In genomic region chr6:11918021-11918738, GRCh38 we compare ENCODE assay signal across 9 cellular contexts.
A peak's percentile ranks its signal among the peaks of the same experiment; 100 is the strongest.
DNase-seq lines count a peak whose midpoint lies in the region; ATAC-seq and TF ChIP-seq lines count a peak whose summit lies in the region.
"Had no signal": no experiment of that assay in that cellular context is flagged by ENCODE, and none has a peak within 500 bp of the region (broad histone marks: within the 10 kb centered on the region; RNA-seq: fewer than 3 reads in every experiment).

No MANE protein-coding gene starts in this region.

- peaks cover 45% of the 10 kb centered on the region for H3K4me1 ChIP-seq in GM23248 (ENCODE audit: insufficient read depth)

- peak; percentile 75 for ATAC-seq in sciatic nerve
- ATAC-seq in GM19455 (IDR thresholded peaks at IDR 0.05; ENCODE audit: unreplicated experiment): no peak
- no peak for ATAC-seq in HG03159 (IDR thresholded peaks at IDR 0.05; ENCODE audit: unreplicated experiment)
- ATAC-seq: GM12878 had no signal

- peaks cover 40% of the 10 kb centered on the region for H3F3A ChIP-seq in GM23248 (ENCODE audit: insufficient read depth)

- WGBS in GM23248 (ENCODE audit: low coverage in 1 of 2, low lambda C conversion rate in 2 of 2, missing lambda C conversion rate in 2 of 2), 2 experiments: 47 to 49% methylated on average over 8 of the region's 8 CpGs

- peak overlapping the region; percentile 56 for H3K4me2 ChIP-seq in GM23248 (ENCODE audit: unreplicated experiment)

- 0 out of 2 replicates have a peak overlapping the region, but pooled peaks have one; percentile 9 for H3K4me3 ChIP-seq in GM23248
- H3K4me3 ChIP-seq in fibroblast of the aortic adventitia (ENCODE audit: low read depth, low read length): no peak overlapping the region
- H3K4me3 ChIP-seq: GM12878 had no signal

- H3K9ac ChIP-seq in GM23248: peak overlapping the region; percentile 81

- no peaks in the 10 kb centered on the region for H4K20me1 ChIP-seq in GM23248 (ENCODE audit: insufficient read depth)

- no peaks in the 10 kb centered on the region for H3K27me3 ChIP-seq in GM23248 (replicated peaks; ENCODE audit: insufficient read depth)

- peak overlapping the region; percentile 96 for H3K27ac ChIP-seq in GM23248

- intact Hi-C loops in sciatic nerve (cut with DNase I): no loop called here

- no peaks in the 10 kb centered on the region for H3K9me2 ChIP-seq in GM23248 (ENCODE audit: insufficient read depth)

- no peaks in the 10 kb centered on the region for H3K36me3 ChIP-seq in GM23248 (ENCODE audit: low read depth)

- TF ChIP-seq CTCF in fibroblast of the aortic adventitia (IDR thresholded peaks at IDR 0.05; ENCODE audit: insufficient read depth, low read length): no peak

- DNase-seq in GM23248: peak; percentile 91
- peak; percentile 24 for DNase-seq in RKO (ENCODE audit: low spot score)
- peak; percentile 66 for DNase-seq in fibroblast of the aortic adventitia (ENCODE audit: low read depth)
- no peak for DNase-seq in sciatic nerve (ENCODE audit: low spot score)
- DNase-seq in NCI-H526 treated with DMSO at 0.1 percent for 48 hours (lab: John Stamatoyannopoulos, UW): no peak
- DNase-seq in D341Med (ENCODE audit: low spot score): no peak

- in situ Hi-C loops in GM23248 (cut with MboI): no loop called here

- no peaks in the 10 kb centered on the region for H3K9me3 ChIP-seq in GM23248 (ENCODE audit: low read depth)

- no peaks in the 10 kb centered on the region for H3K79me2 ChIP-seq in GM23248 (ENCODE audit: insufficient read depth)

- H2AFZ ChIP-seq in GM23248: peak overlapping the region; percentile 51

Comparison
In these comparisons a context has a peak if more than half of its experiments do, and no peak if none do; other contexts are left out.
1. DNase-seq: peak in GM23248 (single experiment), RKO (single experiment) and fibroblast of the aortic adventitia (single experiment); none in sciatic nerve (single experiment), NCI-H526 treated with DMSO at 0.1 percent for 48 hours (single experiment) and D341Med (single experiment).